Comparison of ENCODE assay signal across 22 cellular contexts in the genomic region with DNA sequence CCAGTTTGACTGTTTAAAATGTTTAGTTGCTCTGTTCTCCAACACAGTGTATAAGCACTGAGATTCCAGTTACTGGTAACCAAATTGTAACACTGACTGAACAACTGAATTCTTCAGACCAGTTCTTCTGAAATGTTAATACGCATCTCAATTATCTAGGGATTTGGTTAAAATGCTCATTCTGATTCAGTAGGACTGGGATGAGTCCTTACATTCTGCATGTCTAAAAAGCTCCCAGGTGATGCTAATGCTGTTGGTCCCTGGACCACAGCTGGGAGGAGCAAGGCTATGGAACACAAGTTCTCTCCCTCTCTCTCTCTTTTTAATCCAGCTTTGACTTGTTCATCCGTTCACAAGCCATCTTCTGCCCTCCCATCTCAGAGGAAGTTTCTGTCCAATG.
"Had no signal": no experiment of that assay in that cellular context is flagged by ENCODE, and none has a peak within 500 bp of the region (broad histone marks: within the 10 kb centered on the region; RNA-seq: fewer than 3 reads in every experiment).

No MANE protein-coding gene starts in this region.

- H3K4me1 Mint-ChIP-seq: naive B cell; naive thymus-derived CD8-positive, alpha-beta T cell had no signal

- H3K4me3 Mint-ChIP-seq: mesothelial cell of epicardium; naive B cell; naive thymus-derived CD8-positive, alpha-beta T cell had no signal

- ATAC-seq: foreskin keratinocyte; gastroesophageal sphincter; heart left ventricle; left colon; left lung; left ventricle myocardium superior; lower lobe of right lung; mucosa of descending colon; naive thymus-derived CD8-positive, alpha-beta T cell had no signal

- H3K9me3 ChIP-seq: esophagus muscularis mucosa, gastroesophageal sphincter, heart left ventricle, left lung, lower lobe of right lung, mucosa of descending colon had no signal

- H3K27ac Mint-ChIP-seq: mesothelial cell of epicardium; naive B cell; naive thymus-derived CD8-positive, alpha-beta T cell had no signal

- H3K4me3 ChIP-seq: coronary artery, dorsolateral prefrontal cortex, esophagus muscularis mucosa, gastroesophageal sphincter, heart left ventricle, hepatocyte, left lung, lower lobe of right lung, mucosa of descending colon had no signal

- H3K4me1 ChIP-seq: foreskin keratinocyte, left lung, lower lobe of right lung had no signal

- H3K36me3 ChIP-seq: esophagus muscularis mucosa, gastroesophageal sphincter, heart left ventricle, left lung, lower lobe of right lung had no signal

- DNase-seq: dermis blood vessel endothelial cell; dorsolateral prefrontal cortex; effector CD4-positive, alpha-beta T cell; effector memory CD4-positive, alpha-beta T cell; foreskin keratinocyte; heart left ventricle; hypothalamus; kidney; kidney glomerular epithelial cell; left colon; left lung; left ventricle myocardium superior; lower lobe of right lung; mesenchymal stem cell; mucosa of descending colon; naive B cell; naive thymus-derived CD8-positive, alpha-beta T cell had no signal

- H3K9me3 Mint-ChIP-seq: mesothelial cell of epicardium had no signal

- H3K27me3 ChIP-seq: dorsolateral prefrontal cortex, esophagus muscularis mucosa, foreskin keratinocyte, gastroesophageal sphincter, heart left ventricle, hepatocyte, left lung had no signal

- H3K36me3 Mint-ChIP-seq: mesothelial cell of epicardium, naive B cell had no signal

- H3K27me3 Mint-ChIP-seq: naive B cell had no signal

- H3K27ac ChIP-seq: esophagus muscularis mucosa, foreskin keratinocyte, gastroesophageal sphincter, heart left ventricle, hepatocyte, left lung, lower lobe of right lung had no signal
